9 cellular contexts compared by ENCODE assay signal in the genomic region with DNA sequence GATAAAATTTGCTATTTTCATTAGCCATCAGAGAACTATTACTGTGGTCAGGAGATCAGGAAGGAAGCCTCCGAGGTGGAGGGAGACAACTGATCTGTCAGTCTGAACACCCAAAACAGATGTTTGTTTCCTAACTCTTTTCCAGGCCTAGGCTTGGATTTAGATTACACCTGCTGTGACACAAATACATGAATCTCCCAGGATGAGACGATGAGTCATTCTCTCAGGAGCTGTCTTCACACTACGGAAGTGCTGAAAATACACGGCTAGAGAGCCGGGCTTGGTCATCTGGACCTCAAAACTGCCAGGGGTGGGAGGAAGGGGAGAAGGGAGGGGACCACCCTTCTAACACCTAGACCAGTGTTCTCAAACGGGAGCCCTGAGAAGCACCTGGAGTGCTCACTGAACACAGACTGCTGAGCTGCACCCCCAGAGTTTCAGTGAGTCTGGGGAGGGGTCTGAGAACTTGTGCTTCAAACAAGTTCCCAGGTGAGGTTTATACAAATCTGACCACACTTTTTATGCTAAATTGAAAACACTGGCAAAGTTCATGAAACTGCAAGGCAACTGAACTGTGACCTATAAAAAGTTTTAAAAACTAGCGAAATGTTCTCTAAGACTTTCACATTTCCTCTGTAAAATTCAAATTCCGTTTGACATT.
DNase-seq lines count a peak whose midpoint lies in the region; ATAC-seq and TF ChIP-seq lines count a peak whose summit lies in the region.
"Had no signal": no experiment of that assay in that cellular context is flagged by ENCODE, and none has a peak within 500 bp of the region (broad histone marks: within the 10 kb centered on the region; RNA-seq: fewer than 3 reads in every experiment).

No MANE protein-coding gene starts in this region.

- H3K9me3 ChIP-seq in RWPE2 (ENCODE audit: severe bottlenecking), result no peaks in the 10 kb centered on the region

- ATAC-seq in HG03039 (IDR thresholded peaks at IDR 0.05; ENCODE audit: unreplicated experiment) (peak; percentile 18), RWPE2 (ENCODE audit: low read depth) (peak; percentile 92)
- peak; percentile 22 for ATAC-seq in stimulated activated memory B cell treated with anti-CD40 and anti-IgM and Interleukin-4, amounts not matched to agents 10 μg/mL and 1 μg/mL and 100 μg/mL, for 72 hours

- no peaks in the 10 kb centered on the region for H3K36me3 Mint-ChIP-seq in stimulated activated memory B cell treated with anti-CD40 and anti-IgM and Interleukin-4, amounts not matched to agents 10 μg/mL and 1 μg/mL and 100 μg/mL, for 72 hours

- H3K4me3 ChIP-seq in RWPE2 (ENCODE audit: severe bottlenecking), result no peak overlapping the region

- H3K27me3 Mint-ChIP-seq in stimulated activated memory B cell treated with anti-CD40 and anti-IgM and Interleukin-4, amounts not matched to agents 10 μg/mL and 1 μg/mL and 100 μg/mL, for 72 hours, result no peaks in the 10 kb centered on the region

- H3K27ac Mint-ChIP-seq in stimulated activated memory B cell treated with anti-CD40 and anti-IgM and Interleukin-4, amounts not matched to agents 10 μg/mL and 1 μg/mL and 100 μg/mL, for 72 hours, result peak overlapping the region; percentile 87

- H3K27ac ChIP-seq in RWPE2 (ENCODE audit: poor library complexity, severe bottlenecking), result peak overlapping the region; percentile 19

- TF ChIP-seq CTCF in RWPE2 (IDR thresholded peaks at IDR 0.05; ENCODE audit: poor library complexity, severe bottlenecking), result no peak

- H3K4me3 Mint-ChIP-seq in stimulated activated memory B cell treated with anti-CD40 and anti-IgM and Interleukin-4, amounts not matched to agents 10 μg/mL and 1 μg/mL and 100 μg/mL, for 72 hours, result peak overlapping the region; percentile 55

- no peaks in the 10 kb centered on the region for H3K36me3 ChIP-seq in RWPE2 (ENCODE audit: low read depth)

- peaks cover 67% of the 10 kb centered on the region for H3K4me1 Mint-ChIP-seq in stimulated activated memory B cell treated with anti-CD40 and anti-IgM and Interleukin-4, amounts not matched to agents 10 μg/mL and 1 μg/mL and 100 μg/mL, for 72 hours

- peak; percentile 50 for DNase-seq in NCI-H2171 treated with DMSO at 0.1 percent for 48 hours (lab: John Stamatoyannopoulos, UW)
- DNase-seq in NCI-H2171 (lab: John Stamatoyannopoulos, UW), result no peak
- no peak for DNase-seq in RWPE2 (ENCODE audit: low spot score)
- no peak for DNase-seq in NCI-H1694 (lab: John Stamatoyannopoulos, UW)
- no peak for DNase-seq in SKM-1 (lab: John Stamatoyannopoulos, UW; ENCODE audit: unreplicated experiment)
- no peak for DNase-seq in activated naive CD4-positive, alpha-beta T cell treated with Interleukin-2 at 50 U/mL for 16 hours
- DNase-seq: kidney glomerular epithelial cell had no signal

- peaks cover 11% of the 10 kb centered on the region for H3K4me1 ChIP-seq in RWPE2 (ENCODE audit: insufficient read depth, poor library complexity, severe bottlenecking)

- no peaks in the 10 kb centered on the region for H3K27me3 ChIP-seq in RWPE2 (ENCODE audit: insufficient read depth, poor library complexity, severe bottlenecking)

- H3K9me3 Mint-ChIP-seq in stimulated activated memory B cell treated with anti-CD40 and anti-IgM and Interleukin-4, amounts not matched to agents 10 μg/mL and 1 μg/mL and 100 μg/mL, for 72 hours, result no peaks in the 10 kb centered on the region

Comparison
In these comparisons a context has a peak if more than half of its experiments do, and no peak if none do; other contexts are left out.
1. ATAC-seq: peak in every context shown above with its lines; median percentile 92 in RWPE2; 22 in stimulated activated memory B cell treated with anti-CD40 and anti-IgM and Interleukin-4, amounts not matched to agents 10 μg/mL and 1 μg/mL and 100 μg/mL, for 72 hours; 18 in HG03039.